Comparison of ENCODE assay signal across 1 cellular context in genomic region chr3:14949126-14949525, GRCh38.
TF ChIP-seq lines count a peak whose summit lies in the region.

No MANE protein-coding gene starts in this region.

TF ChIP-seq in GM12878, 131 proteins besides CTCF, POLR2A, EP300 and RAD21 (continued from another document):
- TF ChIP-seq BACH1 (IDR thresholded peaks at IDR 0.05; ENCODE audit: borderline replicate concordance) (no peak), MLLT1 (IDR thresholded peaks at IDR 0.05) (no peak), EGR1 (IDR thresholded peaks at IDR 0.05; ENCODE audit: borderline replicate concordance in 1 of 2, low read depth in 2 of 2, low read length in 2 of 2) (no peak), PAX5 (IDR thresholded peaks at IDR 0.05; ENCODE audit: borderline replicate concordance, low read depth, low read length) (no peak), SUZ12 (IDR thresholded peaks at IDR 0.05; ENCODE audit: unreplicated experiment) (no peak), ZBTB11 (CRISPR knock-in tag; IDR thresholded peaks at IDR 0.05) (no peak), ZNF592 (IDR thresholded peaks at IDR 0.05) (no peak), FOS (IDR thresholded peaks at IDR 0.05; ENCODE audit: borderline replicate concordance, extremely low read depth, insufficient read length) (no peak), ATF2 (IDR thresholded peaks at IDR 0.05; ENCODE audit: low read length) (no peak), POU2F2 (IDR thresholded peaks at IDR 0.05; ENCODE audit: borderline replicate concordance, low read depth, low read length) (no peak), SMC3 (IDR thresholded peaks at IDR 0.05; ENCODE audit: borderline replicate concordance, low read length) (no peak), SIN3A (IDR thresholded peaks at IDR 0.05; ENCODE audit: low read depth, low read length) (no peak), PBX3 (IDR thresholded peaks at IDR 0.05; ENCODE audit: insufficient replicate concordance, low read depth, low read length) (no peak), KLF5 (IDR thresholded peaks at IDR 0.05; ENCODE audit: partially characterized antibody) (no peak), CHD2 (IDR thresholded peaks at IDR 0.05; ENCODE audit: borderline replicate concordance, low read depth, low read length) (no peak), PKNOX1 (IDR thresholded peaks at IDR 0.05) (no peak), RELB (IDR thresholded peaks at IDR 0.05; ENCODE audit: low read depth) (no peak)
